In the genomic region with DNA sequence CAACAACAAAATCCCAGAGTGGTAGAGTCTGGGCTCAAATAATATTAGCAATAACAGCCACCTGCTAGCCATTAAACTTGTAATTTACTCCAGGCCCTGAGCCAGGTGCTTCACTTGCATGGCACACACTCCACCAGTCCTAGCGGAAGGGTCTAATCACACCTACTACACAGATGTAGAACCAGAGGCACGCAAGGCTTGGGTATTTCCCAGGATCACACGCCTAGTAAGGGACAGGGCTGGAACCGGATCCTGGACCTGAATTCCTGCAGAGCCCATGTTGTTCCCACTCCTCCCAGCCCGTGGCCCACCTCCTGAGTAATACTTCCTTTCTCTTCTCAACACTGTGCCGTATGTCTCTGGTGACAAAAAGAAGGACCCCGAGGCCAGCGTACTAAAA, we compare ENCODE assay signal across 17 cellular contexts. TPM values are rescaled to one million over a fixed set of nuclear protein-coding genes. Genes with fewer than 3 reads are reported as not detected.
DNase-seq lines count a peak whose midpoint lies in the region; ATAC-seq and TF ChIP-seq lines count a peak whose summit lies in the region.
"Had no signal": no experiment of that assay in that cellular context is flagged by ENCODE, and none has a peak within 500 bp of the region (broad histone marks: within the 10 kb centered on the region; RNA-seq: fewer than 3 reads in every experiment).

No MANE protein-coding gene starts in this region.

- H3K36me3 ChIP-seq in lower lobe of right lung: no peaks in the 10 kb centered on the region
- no peaks in the 10 kb centered on the region for H3K36me3 ChIP-seq in CD8-positive, alpha-beta memory T cell (ENCODE audit: insufficient read depth, low read length)
- H3K36me3 ChIP-seq: BE2C had no signal

- H3K27ac Mint-ChIP-seq in CD8-positive, alpha-beta memory T cell: no peak overlapping the region
- no peak overlapping the region for H3K27ac Mint-ChIP-seq in activated naive CD8-positive, alpha-beta T cell treated with anti-CD3 and anti-CD28 coated beads for 36 hours
- H3K27ac Mint-ChIP-seq: CD4-positive, alpha-beta memory T cell had no signal

- H3K4me3 Mint-ChIP-seq in CD8-positive, alpha-beta memory T cell: no peak overlapping the region
- no peak overlapping the region for H3K4me3 Mint-ChIP-seq in activated naive CD8-positive, alpha-beta T cell treated with anti-CD3 and anti-CD28 coated beads for 36 hours
- H3K4me3 Mint-ChIP-seq: CD4-positive, alpha-beta memory T cell had no signal

- TF ChIP-seq CTCF in lower lobe of right lung (IDR thresholded peaks at IDR 0.05): no peak

- no peak overlapping the region for H3K27ac ChIP-seq in lower lobe of right lung
- no peak overlapping the region for H3K27ac ChIP-seq in CD8-positive, alpha-beta memory T cell (ENCODE audit: low read depth, low read length)
- H3K27ac ChIP-seq: A549, C4-2B, GM23248 had no signal

- POLR2A ChIA-PET in CD8-positive, alpha-beta memory T cell (lab: Charles Lee): no interaction called here

- H3K9me3 ChIP-seq in lower lobe of right lung: no peaks in the 10 kb centered on the region
- no peaks in the 10 kb centered on the region for H3K9me3 ChIP-seq in CD8-positive, alpha-beta memory T cell (ENCODE audit: low read length)
- H3K9me3 ChIP-seq: A549, BE2C had no signal

- CTCF ChIA-PET in CD8-positive, alpha-beta memory T cell (lab: Charles Lee): interaction anchor here (0.8 kb wide), 1 partner anchor 10 kb away, joined by 3 read pairs; no protein-coding TSS in a partner anchor

- H3K36me3 Mint-ChIP-seq in CD8-positive, alpha-beta memory T cell: no peaks in the 10 kb centered on the region
- no peaks in the 10 kb centered on the region for H3K36me3 Mint-ChIP-seq in activated naive CD8-positive, alpha-beta T cell treated with anti-CD3 and anti-CD28 coated beads for 36 hours
- H3K36me3 Mint-ChIP-seq: CD4-positive, alpha-beta memory T cell had no signal

- H3K4me1 ChIP-seq in lower lobe of right lung: no peaks in the 10 kb centered on the region
- H3K4me1 ChIP-seq in CD8-positive, alpha-beta memory T cell (ENCODE audit: insufficient read depth, low read length): no peaks in the 10 kb centered on the region
- H3K4me1 ChIP-seq: A549, BE2C had no signal

- intact Hi-C loops in lower lobe of right lung (cut with DNase I): no loop called here

- H3K4me1 Mint-ChIP-seq in CD8-positive, alpha-beta memory T cell: no peaks in the 10 kb centered on the region
- no peaks in the 10 kb centered on the region for H3K4me1 Mint-ChIP-seq in activated naive CD8-positive, alpha-beta T cell treated with anti-CD3 and anti-CD28 coated beads for 36 hours
- H3K4me1 Mint-ChIP-seq: CD4-positive, alpha-beta memory T cell had no signal

- H3K9me3 Mint-ChIP-seq in CD8-positive, alpha-beta memory T cell: no peaks in the 10 kb centered on the region
- H3K9me3 Mint-ChIP-seq in activated naive CD8-positive, alpha-beta T cell treated with anti-CD3 and anti-CD28 coated beads for 36 hours: no peaks in the 10 kb centered on the region

- peak; percentile 35 to 62 for ATAC-seq in lower lobe of right lung
- no peak for ATAC-seq in GM19397 (IDR thresholded peaks at IDR 0.05; ENCODE audit: unreplicated experiment)
- ATAC-seq: A549, HCT116 had no signal

- no peaks in the 10 kb centered on the region for H3K27me3 ChIP-seq in lower lobe of right lung (ENCODE audit: low read depth)
- H3K27me3 ChIP-seq in CD8-positive, alpha-beta memory T cell (ENCODE audit: insufficient read depth, low read length, poor library complexity, severe bottlenecking): no peaks in the 10 kb centered on the region
- H3K27me3 ChIP-seq: BE2C had no signal

- peaks cover 10 to 11% of the 10 kb centered on the region in 2 donors for H3K27me3 Mint-ChIP-seq in CD8-positive, alpha-beta memory T cell
- H3K27me3 Mint-ChIP-seq in activated naive CD8-positive, alpha-beta T cell treated with anti-CD3 and anti-CD28 coated beads for 36 hours: peaks cover 7% of the 10 kb centered on the region

- DNase-seq in NCI-H1092 (lab: John Stamatoyannopoulos, UW) (peak; percentile 8), NCI-H1105 treated with DMSO at 0.1 percent for 48 hours (lab: John Stamatoyannopoulos, UW) (peak; percentile 89), NCI-H2107 treated with DMSO at 0.1 percent for 48 hours (lab: John Stamatoyannopoulos, UW; ENCODE audit: unreplicated experiment) (peak; percentile 17), lower lobe of right lung (no peak)
- DNase-seq in CD8-positive, alpha-beta memory T cell: no peak
- DNase-seq in activated naive CD8-positive, alpha-beta T cell treated with anti-CD3 and anti-CD28 coated beads for 36 hours: no peak
- DNase-seq: BE2C; CD4-positive, alpha-beta memory T cell; COR-L47; DND-41; GDM1; GM23248 had no signal

- H3K4me3 ChIP-seq in lower lobe of right lung: no peak overlapping the region
- no peak overlapping the region for H3K4me3 ChIP-seq in CD8-positive, alpha-beta memory T cell (ENCODE audit: low read length)
- H3K4me3 ChIP-seq: A549, GM23248 had no signal

RNA-seq across cellular contexts. Expression of a gene that starts 5.7 kb away (rescaled TPM):
- total RNA-seq in lower lobe of right lung: not detected
- total RNA-seq in CD8-positive, alpha-beta memory T cell: not detected
- polyA plus RNA-seq in CD8-positive, alpha-beta memory T cell: not detected
- total RNA-seq in activated naive CD8-positive, alpha-beta T cell treated with anti-CD3 and anti-CD28 coated beads for 36 hours: not detected
- total RNA-seq: CD4-positive, alpha-beta memory T cell; GM23248 had no signal
- polyA plus RNA-seq: AG04450; CD4-positive, alpha-beta memory T cell; GM23248 had no signal

Comparison
In these comparisons a context has a peak if more than half of its experiments do, and no peak if none do; other contexts are left out.
1. DNase-seq: peak in NCI-H1092 (single experiment), NCI-H1105 treated with DMSO at 0.1 percent for 48 hours (single experiment) and NCI-H2107 treated with DMSO at 0.1 percent for 48 hours (single experiment); none in lower lobe of right lung (single experiment), CD8-positive, alpha-beta memory T cell (0 of 5) and activated naive CD8-positive, alpha-beta T cell treated with anti-CD3 and anti-CD28 coated beads for 36 hours (single experiment).